39 cellular contexts compared by ENCODE assay signal in the genomic region with DNA sequence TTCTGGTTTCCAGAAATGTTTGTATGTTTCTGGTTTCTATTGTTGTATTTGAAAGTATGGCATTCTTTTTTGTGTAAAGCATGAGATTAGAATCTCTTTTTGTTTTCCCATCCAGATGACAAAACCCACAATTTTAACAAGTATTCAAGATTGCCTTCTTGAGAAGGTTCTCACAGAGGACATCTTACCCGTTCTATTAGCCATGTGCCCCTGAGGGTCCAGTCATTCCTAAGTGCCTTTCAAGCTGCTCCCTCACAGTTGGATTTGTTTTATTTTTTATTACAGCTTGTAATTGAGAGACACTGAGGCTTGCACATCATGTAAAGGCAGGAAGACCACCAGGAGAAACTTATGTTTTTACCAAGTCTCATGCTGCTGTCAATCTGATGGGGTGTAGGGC. TPM values are rescaled to one million over a fixed set of nuclear protein-coding genes. Genes with fewer than 3 reads are reported as not detected.
"Had no signal": no experiment of that assay in that cellular context is flagged by ENCODE, and none has a peak within 500 bp of the region (broad histone marks: within the 10 kb centered on the region; RNA-seq: fewer than 3 reads in every experiment).

No MANE protein-coding gene starts in this region.

- H3K4me1 ChIP-seq: adrenal gland, breast epithelium, colonic mucosa, esophagus squamous epithelium had no signal

- H3K4me1 Mint-ChIP-seq: activated B cell treated with CpG ODN at 0.5 μM for 24 hours; activated CD4-positive, alpha-beta T cell treated with anti-CD3 and anti-CD28 coated beads for 36 hours; activated CD4-positive, alpha-beta T cell treated with anti-CD3 and anti-CD28 coated beads, Interleukin-2, amount 10 ng/mL, durations not matched to agents 24 days and 14 days; activated CD8-positive, alpha-beta memory T cell treated with anti-CD3 and anti-CD28 coated beads, Interleukin-2, amount 10 ng/mL, durations not matched to agents 7 days and 5 days; activated naive CD4-positive, alpha-beta T cell treated with anti-CD3 and anti-CD28 coated beads, Interleukin-2, amount 50 U/mL, for 24 hours; activated naive CD8-positive, alpha-beta T cell treated with anti-CD3 and anti-CD28 coated beads for 36 hours; activated naive CD8-positive, alpha-beta T cell treated with anti-CD3 and anti-CD28 coated beads, Interleukin-2, amount 50 U/mL, for 24 hours; T-helper 17 cell had no signal

- H3K27ac ChIP-seq: adrenal gland, breast epithelium, cardiac muscle cell, colonic mucosa, epithelial cell of prostate, esophagus squamous epithelium, WERI-Rb-1 had no signal

- H3K4me3 Mint-ChIP-seq: activated B cell treated with CpG ODN at 0.5 μM for 24 hours; activated CD4-positive, alpha-beta memory T cell treated with anti-CD3 and anti-CD28 coated beads for 36 hours; activated CD4-positive, alpha-beta T cell treated with anti-CD3 and anti-CD28 coated beads for 36 hours; activated CD4-positive, alpha-beta T cell treated with anti-CD3 and anti-CD28 coated beads, Interleukin-2, amount 10 ng/mL, durations not matched to agents 24 days and 14 days; activated CD8-positive, alpha-beta memory T cell treated with anti-CD3 and anti-CD28 coated beads, Interleukin-2, amount 10 ng/mL, durations not matched to agents 7 days and 5 days; activated CD8-positive, alpha-beta T cell treated with anti-CD3 and anti-CD28 coated beads, Interleukin-2, amount 10 ng/mL, durations not matched to agents 7 days and 5 days; activated naive CD4-positive, alpha-beta T cell treated with anti-CD3 and anti-CD28 coated beads for 36 hours; activated naive CD4-positive, alpha-beta T cell treated with anti-CD3 and anti-CD28 coated beads, Interleukin-2, amount 50 U/mL, for 24 hours; activated naive CD8-positive, alpha-beta T cell treated with anti-CD3 and anti-CD28 coated beads for 36 hours; activated naive CD8-positive, alpha-beta T cell treated with anti-CD3 and anti-CD28 coated beads, Interleukin-2, amount 50 U/mL, for 24 hours; activated T-helper 1 cell treated with anti-CD3 and anti-CD28 coated beads, Interleukin-12 subunit alpha, Interleukin-12 subunit beta, Interleukin-2, Interleukin-4 antibody, amounts not matched to agents 30 ng/mL and 10 ng/mL and 1 ng/mL, durations not matched to agents 14 hours and 24 hours and 36 hours; brain; T-helper 17 cell; T-helper 2 cell treated with Interferon-gamma antibody and Interleukin-4, amounts not matched to agents 5 μg/mL and 100 μg/mL, for 36 hours had no signal

- DNase-seq: activated B cell treated with CpG ODN at 0.5 μM for 24 hours; activated CD4-positive, alpha-beta memory T cell treated with anti-CD3 and anti-CD28 coated beads for 36 hours; activated CD4-positive, alpha-beta T cell treated with anti-CD3 and anti-CD28 coated beads for 36 hours; activated CD4-positive, alpha-beta T cell treated with anti-CD3 and anti-CD28 coated beads, Interleukin-2, amount 10 ng/mL, durations not matched to agents 24 days and 14 days; activated CD8-positive, alpha-beta memory T cell treated with anti-CD3 and anti-CD28 coated beads, Interleukin-2, amount 10 ng/mL, durations not matched to agents 7 days and 5 days; activated CD8-positive, alpha-beta memory T cell treated with anti-CD3 and anti-CD28 coated beads, Interleukin-2, amount 50 U/mL, for 4 hours; activated CD8-positive, alpha-beta T cell treated with anti-CD3 and anti-CD28 coated beads, Interleukin-2, amount 10 ng/mL, durations not matched to agents 7 days and 5 days; activated effector memory CD4-positive, alpha-beta T cell treated with anti-CD3 and anti-CD28 coated beads, Interleukin-2, amount 50 U/mL, for 16 hours; activated naive CD4-positive, alpha-beta T cell treated with anti-CD3 and anti-CD28 coated beads for 36 hours; activated naive CD8-positive, alpha-beta T cell treated with anti-CD3 and anti-CD28 coated beads for 36 hours; activated naive CD8-positive, alpha-beta T cell treated with anti-CD3 and anti-CD28 coated beads, Interleukin-2, amount 50 U/mL, for 24 hours; activated T-cell treated with anti-CD3 and anti-CD28 coated beads, Interleukin-2, amount 50 U/mL, for 1 hour; activated T-cell treated with anti-CD3 and anti-CD28 coated beads, Interleukin-2, amount 50 U/mL, for 48 hours; adrenal gland; amygdala; aorta; central memory CD4-positive, alpha-beta T cell; cerebellar nuclear complex; colonic mucosa; effector CD8-positive, alpha-beta T cell; esophagus squamous epithelium; foreskin fibroblast; T-helper 1 cell; T-helper 17 cell; T1000; WERI-Rb-1 had no signal

- H3K27me3 Mint-ChIP-seq: activated B cell treated with CpG ODN at 0.5 μM for 24 hours; activated CD4-positive, alpha-beta memory T cell treated with anti-CD3 and anti-CD28 coated beads for 36 hours; activated CD4-positive, alpha-beta T cell treated with anti-CD3 and anti-CD28 coated beads, Interleukin-2, amount 10 ng/mL, durations not matched to agents 24 days and 14 days; activated CD8-positive, alpha-beta memory T cell treated with anti-CD3 and anti-CD28 coated beads, Interleukin-2, amount 10 ng/mL, durations not matched to agents 7 days and 5 days; activated naive CD4-positive, alpha-beta T cell treated with anti-CD3 and anti-CD28 coated beads, Interleukin-2, amount 50 U/mL, for 24 hours; activated naive CD8-positive, alpha-beta T cell treated with anti-CD3 and anti-CD28 coated beads for 36 hours; activated naive CD8-positive, alpha-beta T cell treated with anti-CD3 and anti-CD28 coated beads, Interleukin-2, amount 50 U/mL, for 24 hours; brain had no signal

- ATAC-seq: activated CD4-positive, alpha-beta T cell treated with anti-CD3 and anti-CD28 coated beads for 36 hours; activated CD4-positive, CD25-positive, alpha-beta regulatory T cell treated with anti-CD3 and anti-CD28 coated beads, Interleukin-2, amount 50 U/mL, for 24 hours; activated CD8-positive, alpha-beta memory T cell treated with anti-CD3 and anti-CD28 coated beads, Interleukin-2, amount 10 ng/mL, durations not matched to agents 7 days and 5 days; activated CD8-positive, alpha-beta T cell treated with anti-CD3 and anti-CD28 coated beads, Interleukin-2, amount 10 ng/mL, durations not matched to agents 7 days and 5 days; activated naive CD8-positive, alpha-beta T cell treated with anti-CD3 and anti-CD28 coated beads, Interleukin-2, amount 50 U/mL, for 24 hours; T-helper 17 cell had no signal

- H3K9me3 ChIP-seq: adrenal gland, breast epithelium, colonic mucosa, esophagus squamous epithelium had no signal

- H3K4me3 ChIP-seq: adrenal gland, breast epithelium, cardiac muscle cell, colonic mucosa, esophagus squamous epithelium had no signal

- FAIRE-seq: endometrium, endothelial cell of umbilical vein, frontal cortex had no signal

- H3K27me3 ChIP-seq: adrenal gland, breast epithelium, cardiac muscle cell, colonic mucosa, esophagus squamous epithelium had no signal

- H3K36me3 Mint-ChIP-seq: activated CD4-positive, alpha-beta memory T cell treated with anti-CD3 and anti-CD28 coated beads for 36 hours; activated CD8-positive, alpha-beta memory T cell treated with anti-CD3 and anti-CD28 coated beads, Interleukin-2, amount 10 ng/mL, durations not matched to agents 7 days and 5 days; activated naive CD4-positive, alpha-beta T cell treated with anti-CD3 and anti-CD28 coated beads, Interleukin-2, amount 50 U/mL, for 24 hours; activated naive CD8-positive, alpha-beta T cell treated with anti-CD3 and anti-CD28 coated beads for 36 hours; brain had no signal

- H3K36me3 ChIP-seq: adrenal gland, breast epithelium, cardiac muscle cell, colonic mucosa, esophagus squamous epithelium, WERI-Rb-1 had no signal

- H3K27ac Mint-ChIP-seq: activated B cell treated with CpG ODN at 0.5 μM for 24 hours; activated CD4-positive, alpha-beta memory T cell treated with anti-CD3 and anti-CD28 coated beads for 36 hours; activated CD4-positive, alpha-beta T cell treated with anti-CD3 and anti-CD28 coated beads for 36 hours; activated CD4-positive, alpha-beta T cell treated with anti-CD3 and anti-CD28 coated beads, Interleukin-2, amount 10 ng/mL, durations not matched to agents 24 days and 14 days; activated CD8-positive, alpha-beta memory T cell treated with anti-CD3 and anti-CD28 coated beads, Interleukin-2, amount 10 ng/mL, durations not matched to agents 7 days and 5 days; activated CD8-positive, alpha-beta T cell treated with anti-CD3 and anti-CD28 coated beads, Interleukin-2, amount 10 ng/mL, durations not matched to agents 7 days and 5 days; activated naive CD4-positive, alpha-beta T cell treated with anti-CD3 and anti-CD28 coated beads for 36 hours; activated naive CD4-positive, alpha-beta T cell treated with anti-CD3 and anti-CD28 coated beads, Interleukin-2, amount 50 U/mL, for 24 hours; activated naive CD8-positive, alpha-beta T cell treated with anti-CD3 and anti-CD28 coated beads for 36 hours; activated naive CD8-positive, alpha-beta T cell treated with anti-CD3 and anti-CD28 coated beads, Interleukin-2, amount 50 U/mL, for 24 hours; activated T-helper 1 cell treated with anti-CD3 and anti-CD28 coated beads, Interleukin-12 subunit alpha, Interleukin-12 subunit beta, Interleukin-2, Interleukin-4 antibody, amounts not matched to agents 30 ng/mL and 10 ng/mL and 1 ng/mL, durations not matched to agents 14 hours and 24 hours and 36 hours; activated T-helper 2 cell treated with anti-CD3 and anti-CD28 coated beads, Interferon-gamma antibody, Interleukin-2, Interleukin-4, amounts not matched to agents 10 μg/mL and 5 μg/mL and 100 μg/mL, durations not matched to agents 14 hours and 24 hours and 36 hours; brain; T-helper 17 cell; T-helper 2 cell treated with Interferon-gamma antibody and Interleukin-4, amounts not matched to agents 5 μg/mL and 100 μg/mL, for 36 hours had no signal

- H3K9me3 Mint-ChIP-seq: activated B cell treated with CpG ODN at 0.5 μM for 24 hours; activated CD4-positive, alpha-beta memory T cell treated with anti-CD3 and anti-CD28 coated beads for 36 hours; activated CD4-positive, alpha-beta T cell treated with anti-CD3 and anti-CD28 coated beads, Interleukin-2, amount 10 ng/mL, durations not matched to agents 24 days and 14 days; activated naive CD4-positive, alpha-beta T cell treated with anti-CD3 and anti-CD28 coated beads for 36 hours; activated naive CD4-positive, alpha-beta T cell treated with anti-CD3 and anti-CD28 coated beads, Interleukin-2, amount 50 U/mL, for 24 hours; activated naive CD8-positive, alpha-beta T cell treated with anti-CD3 and anti-CD28 coated beads for 36 hours; activated naive CD8-positive, alpha-beta T cell treated with anti-CD3 and anti-CD28 coated beads, Interleukin-2, amount 50 U/mL, for 24 hours; activated T-helper 1 cell treated with anti-CD3 and anti-CD28 coated beads, Interleukin-12 subunit alpha, Interleukin-12 subunit beta, Interleukin-2, Interleukin-4 antibody, amounts not matched to agents 30 ng/mL and 10 ng/mL and 1 ng/mL, durations not matched to agents 14 hours and 24 hours and 36 hours; activated T-helper 2 cell treated with anti-CD3 and anti-CD28 coated beads, Interferon-gamma antibody, Interleukin-2, Interleukin-4, amounts not matched to agents 10 μg/mL and 5 μg/mL and 100 μg/mL, durations not matched to agents 14 hours and 24 hours and 36 hours; brain; T-helper 2 cell treated with Interferon-gamma antibody and Interleukin-4, amounts not matched to agents 5 μg/mL and 100 μg/mL, for 36 hours had no signal

RNA-seq across cellular contexts. Expression of gene LOX, which starts 19.3 kb away (rescaled TPM):
- total RNA-seq: activated B cell treated with CpG ODN at 0.5 μM for 24 hours; activated CD4-positive, alpha-beta memory T cell treated with anti-CD3 and anti-CD28 coated beads for 36 hours; activated CD8-positive, alpha-beta memory T cell treated with anti-CD3 and anti-CD28 coated beads for 36 hours; activated CD8-positive, alpha-beta memory T cell treated with anti-CD3 and anti-CD28 coated beads, Interleukin-2, amount 10 ng/mL, durations not matched to agents 7 days and 5 days; activated CD8-positive, alpha-beta T cell treated with anti-CD3 and anti-CD28 coated beads, Interleukin-2, amount 10 ng/mL, durations not matched to agents 7 days and 5 days; activated naive CD4-positive, alpha-beta T cell treated with anti-CD3 and anti-CD28 coated beads for 36 hours; activated naive CD8-positive, alpha-beta T cell treated with anti-CD3 and anti-CD28 coated beads for 36 hours; activated T-helper 1 cell treated with anti-CD3 and anti-CD28 coated beads, Interleukin-12 subunit alpha, Interleukin-12 subunit beta, Interleukin-2, Interleukin-4 antibody, amounts not matched to agents 30 ng/mL and 10 ng/mL and 1 ng/mL, durations not matched to agents 14 hours and 24 hours and 36 hours; activated T-helper 2 cell treated with anti-CD3 and anti-CD28 coated beads, Interferon-gamma antibody, Interleukin-2, Interleukin-4, amounts not matched to agents 10 μg/mL and 5 μg/mL and 100 μg/mL, durations not matched to agents 14 hours and 24 hours and 36 hours had no signal

RNA-seq across cellular contexts. Expression of gene ZNF474, which starts 32.0 kb away (rescaled TPM):
- total RNA-seq: activated B cell treated with CpG ODN at 0.5 μM for 24 hours; activated CD4-positive, alpha-beta memory T cell treated with anti-CD3 and anti-CD28 coated beads for 36 hours; activated CD4-positive, alpha-beta T cell treated with anti-CD3 and anti-CD28 coated beads for 36 hours; activated CD4-positive, alpha-beta T cell treated with anti-CD3 and anti-CD28 coated beads, Interleukin-2, amount 10 ng/mL, durations not matched to agents 24 days and 14 days; activated CD8-positive, alpha-beta memory T cell treated with anti-CD3 and anti-CD28 coated beads for 36 hours; activated CD8-positive, alpha-beta T cell treated with anti-CD3 and anti-CD28 coated beads, Interleukin-2, amount 10 ng/mL, durations not matched to agents 7 days and 5 days; activated naive CD4-positive, alpha-beta T cell treated with anti-CD3 and anti-CD28 coated beads for 36 hours; activated T-helper 1 cell treated with anti-CD3 and anti-CD28 coated beads, Interleukin-12 subunit alpha, Interleukin-12 subunit beta, Interleukin-2, Interleukin-4 antibody, amounts not matched to agents 30 ng/mL and 10 ng/mL and 1 ng/mL, durations not matched to agents 14 hours and 24 hours and 36 hours; activated T-helper 2 cell treated with anti-CD3 and anti-CD28 coated beads, Interferon-gamma antibody, Interleukin-2, Interleukin-4, amounts not matched to agents 10 μg/mL and 5 μg/mL and 100 μg/mL, durations not matched to agents 14 hours and 24 hours and 36 hours; cardiac muscle cell; endothelial cell of umbilical vein had no signal
- polyA plus RNA-seq: cardiac muscle cell had no signal
